Comparison of ENCODE assay signal across 18 cellular contexts in genomic region chr1:247324913-247325312, GRCh38. TPM values are rescaled to one million over a fixed set of nuclear protein-coding genes. Genes with fewer than 3 reads are reported as not detected.
A peak's percentile ranks its signal among the peaks of the same experiment; 100 is the strongest.
DNase-seq lines count a peak whose midpoint lies in the region; ATAC-seq and TF ChIP-seq lines count a peak whose summit lies in the region.
"Had no signal": no experiment of that assay in that cellular context is flagged by ENCODE, and none has a peak within 500 bp of the region (broad histone marks: within the 10 kb centered on the region; RNA-seq: fewer than 3 reads in every experiment).

No MANE protein-coding gene starts in this region.

- no peak overlapping the region for H3K4me3 ChIP-seq in endodermal cell (ENCODE audit: low read length)
- H3K4me3 ChIP-seq: MG63, Peyer's patch had no signal

- H3K9ac ChIP-seq in endodermal cell (ENCODE audit: extremely low read depth, low read length, poor library complexity, severe bottlenecking): no peak overlapping the region

- H3K9me3 Mint-ChIP-seq in endodermal cell: no peaks in the 10 kb centered on the region
- no peaks in the 10 kb centered on the region for H3K9me3 Mint-ChIP-seq in progenitor cell of endocrine pancreas (ENCODE audit: low read depth)

- ATAC-seq in GM21390 (IDR thresholded peaks at IDR 0.05; ENCODE audit: unreplicated experiment): no peak

- H3K27ac Mint-ChIP-seq in endodermal cell (no peak overlapping the region), progenitor cell of endocrine pancreas (peak overlapping the region; percentile 84)

- peaks cover 6% of the 10 kb centered on the region for H3K4me1 Mint-ChIP-seq in endodermal cell
- peaks cover 12% of the 10 kb centered on the region for H3K4me1 Mint-ChIP-seq in progenitor cell of endocrine pancreas (ENCODE audit: low read depth)

- H3K27me3 ChIP-seq in endodermal cell (ENCODE audit: control insufficient read depth, insufficient read depth, low read length, poor library complexity, severe bottlenecking): no peaks in the 10 kb centered on the region
- H3K27me3 ChIP-seq: MG63, Peyer's patch had no signal

- H3K36me3 ChIP-seq in endodermal cell (ENCODE audit: control insufficient read depth, insufficient read depth, low read length): peaks cover 92% of the 10 kb centered on the region

- WGBS in endodermal cell (ENCODE audit: insufficient coverage in 1 of 2, insufficient read length in 1 of 2), 2 experiments: 85% methylated on average over 1 of the region's 2 CpGs; no CpG with 5 or more reads in 1 of the 2 experiments

- H3K4me3 Mint-ChIP-seq in endodermal cell: no peak overlapping the region
- H3K4me3 Mint-ChIP-seq in progenitor cell of endocrine pancreas (ENCODE audit: low read depth): no peak overlapping the region

- H3K36me3 Mint-ChIP-seq in endodermal cell (ENCODE audit: low read depth) (peaks cover 85% of the 10 kb centered on the region), progenitor cell of endocrine pancreas (ENCODE audit: insufficient read depth) (peaks cover 26% of the 10 kb centered on the region)

- peak overlapping the region; percentile 70 for H3K27ac ChIP-seq in endodermal cell (ENCODE audit: low read depth, low read length)
- H3K27ac ChIP-seq: Peyer's patch had no signal

- DNase-seq in NCI-H2196 (lab: John Stamatoyannopoulos, UW; ENCODE audit: unreplicated experiment) (peak; percentile 2), NCI-H2196 treated with DMSO at 0.1 percent for 48 hours (lab: John Stamatoyannopoulos, UW; ENCODE audit: unreplicated experiment) (no peak), NCI-H1092 treated with DMSO at 0.1 percent for 48 hours (lab: John Stamatoyannopoulos, UW) (peak; percentile 57), endodermal cell (no peak), progenitor cell of endocrine pancreas (ENCODE audit: low spot score, unreplicated experiment) (no peak), NCI-H2107 (lab: John Stamatoyannopoulos, UW) (no peak), foreskin melanocyte (no peak)
- DNase-seq: 8988T, C1 segment of cervical spinal cord, COR-L47, MG63, NCI-H1105 treated with DMSO at 0.1 percent for 48 hours, NCI-H2029, NCI-H446, NCI-H82, Peyer's patch, SHP77 treated with DMSO at 0.1 percent for 48 hours had no signal

- H3K27me3 Mint-ChIP-seq in endodermal cell (ENCODE audit: insufficient read depth): no peaks in the 10 kb centered on the region
- H3K27me3 Mint-ChIP-seq in progenitor cell of endocrine pancreas: no peaks in the 10 kb centered on the region

- H3K9me3 ChIP-seq in endodermal cell (ENCODE audit: control insufficient read depth, low read length): no peaks in the 10 kb centered on the region
- H3K9me3 ChIP-seq: MG63, Peyer's patch had no signal

- TF ChIP-seq CTCF in endodermal cell (conservative IDR thresholded peaks at IDR 0.05) (no peak), progenitor cell of endocrine pancreas (IDR thresholded peaks at IDR 0.05; ENCODE audit: unreplicated experiment) (no peak)

- H3K4me1 ChIP-seq in endodermal cell (ENCODE audit: control insufficient read depth, insufficient read depth, low read length): no peaks in the 10 kb centered on the region

RNA-seq across cellular contexts. Expression of gene ZNF496, which starts 6.8 kb away (rescaled TPM):
- total RNA-seq in endodermal cell: 10 to 100 TPM; 63.5 to 65.6 TPM
- polyA plus RNA-seq in endodermal cell (2013, experiment 1 of 2): 45.9 TPM
- polyA plus RNA-seq in endodermal cell (2013, experiment 2 of 2): 37.8 TPM
- total RNA-seq in progenitor cell of endocrine pancreas: 56.0 and 59.5 TPM in 2 replicates

Comparison
In these comparisons a context has a peak if more than half of its experiments do, and no peak if none do; other contexts are left out.
1. DNase-seq: peak in NCI-H2196 (single experiment) and NCI-H1092 treated with DMSO at 0.1 percent for 48 hours (single experiment); none in NCI-H2196 treated with DMSO at 0.1 percent for 48 hours (single experiment), endodermal cell (single experiment), progenitor cell of endocrine pancreas (single experiment), NCI-H2107 (single experiment) and foreskin melanocyte (single experiment).